8 cellular contexts compared by ENCODE assay signal in the genomic region with DNA sequence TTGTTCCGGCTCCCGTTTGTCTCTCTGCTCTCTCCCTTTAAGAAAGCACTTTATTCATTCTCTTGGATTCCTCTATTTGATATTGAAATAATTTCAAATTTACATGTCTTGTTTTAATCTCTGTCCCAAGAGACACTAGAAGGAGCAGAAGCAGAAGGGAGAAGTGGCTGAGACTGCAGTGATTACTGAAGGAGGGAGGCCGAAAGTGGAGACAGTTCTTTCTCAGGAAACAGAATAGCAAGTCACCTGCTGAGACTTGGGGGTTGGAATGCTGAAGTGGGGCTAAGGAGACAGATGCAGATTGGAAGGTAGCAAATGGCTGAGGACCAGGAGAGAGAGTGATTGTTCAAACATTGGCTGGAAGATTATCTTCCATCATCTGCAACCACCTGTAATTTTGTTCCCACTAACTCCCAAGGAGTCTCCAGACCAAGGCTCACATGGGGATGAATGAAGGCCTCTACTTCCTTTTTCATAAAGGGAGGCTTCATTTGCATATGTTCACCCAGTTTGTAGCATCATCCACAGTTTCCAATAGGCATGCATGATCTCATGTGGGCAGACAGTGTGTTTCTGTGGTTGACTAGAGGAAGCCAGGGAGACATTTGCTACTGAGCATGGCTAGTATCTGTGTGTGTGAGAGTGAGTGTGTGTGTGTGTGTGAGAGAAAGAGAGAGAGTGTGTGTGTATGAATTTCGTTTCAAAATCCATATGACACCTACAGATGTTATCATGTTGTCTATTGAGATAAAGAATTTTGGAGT. TPM values are rescaled to one million over a fixed set of nuclear protein-coding genes. Genes with fewer than 3 reads are reported as not detected.
DNase-seq lines count a peak whose midpoint lies in the region; ATAC-seq and TF ChIP-seq lines count a peak whose summit lies in the region.

No MANE protein-coding gene starts in this region.

- H3K27ac ChIP-seq in spleen = peak overlapping the region in 3 of 8 donors; percentile 9 to 40 (median 32)
- no peak overlapping the region for H3K27ac ChIP-seq in breast epithelium

- no peaks in the 10 kb centered on the region for H3K36me3 ChIP-seq in GM06990 (ENCODE audit: control insufficient read depth, insufficient read depth, low read length)
- H3K36me3 ChIP-seq in spleen = peaks cover 0 to 95% (median 10%) of the 10 kb centered on the region in 6 donors
- H3K36me3 ChIP-seq in breast epithelium = no peaks in the 10 kb centered on the region

- H3K4me1 ChIP-seq in spleen (peaks cover 0 to 28% (median 19%) of the 10 kb centered on the region in 6 donors), breast epithelium (no peaks in the 10 kb centered on the region)

- TF ChIP-seq CTCF in GM06990 (IDR thresholded peaks at IDR 0.05; ENCODE audit: insufficient read depth, low read length, poor library complexity, severe bottlenecking) (no peak), NB4 (IDR thresholded peaks at IDR 0.05; ENCODE audit: low read depth, low read length) (no peak), spleen (IDR thresholded peaks at IDR 0.05 in 8 of 11, conservative IDR thresholded peaks at IDR 0.05 in 3 of 11) (no peak), breast epithelium (IDR thresholded peaks at IDR 0.05) (no peak)

- H3K9me3 ChIP-seq in spleen = no peaks in the 10 kb centered on the region
- H3K9me3 ChIP-seq in breast epithelium = no peaks in the 10 kb centered on the region

- DNase-seq in GM06990 (ENCODE audit: extremely low read depth, insufficient read length) (peak; percentile 28), NB4 (ENCODE audit: low read depth) (peak; percentile 72), germinal center (ENCODE audit: low spot score) (peak; percentile 21), spleen (no peak), breast epithelium (ENCODE audit: low spot score in 2 of 2) (no peak)

- ATAC-seq in GM21526 (IDR thresholded peaks at IDR 0.05; ENCODE audit: low FRiP score, unreplicated experiment) (peak; percentile 73), GM19397 (IDR thresholded peaks at IDR 0.05; ENCODE audit: unreplicated experiment) (no peak), HG02623 (IDR thresholded peaks at IDR 0.05; ENCODE audit: unreplicated experiment) (no peak)

- WGBS in spleen, 5 donors = 64 to 74% (median 67%) methylated on average over 4 of the region's 4 CpGs

- no peaks in the 10 kb centered on the region; the same call in none of the 2 replicates for H3K27me3 ChIP-seq in GM06990 (replicated peaks; ENCODE audit: control insufficient read depth, insufficient read depth, low read length)
- no peaks in the 10 kb centered on the region for H3K27me3 ChIP-seq in spleen (replicated peaks in 1 of 7)
- H3K27me3 ChIP-seq in breast epithelium = no peaks in the 10 kb centered on the region

- TF ChIP-seq POLR2A in NB4 (IDR thresholded peaks at IDR 0.05; ENCODE audit: extremely low read depth, insufficient read length) (no peak), spleen (IDR thresholded peaks at IDR 0.05) (no peak), breast epithelium (IDR thresholded peaks at IDR 0.05) (no peak)

- intact Hi-C loops in spleen (cut with DNase I; ENCODE audit: low total_unique reads) = no loop called here
- intact Hi-C loops in breast epithelium (cut with DNase I; ENCODE audit: low total_unique reads) = no loop called here

- no peak overlapping the region for H3K4me3 ChIP-seq in GM06990 (replicated peaks; ENCODE audit: low read depth, low read length)
- no peak overlapping the region for H3K4me3 ChIP-seq in NB4 (ENCODE audit: low read depth, low read length)
- no peak overlapping the region for H3K4me3 ChIP-seq in spleen
- H3K4me3 ChIP-seq in breast epithelium = no peak overlapping the region

RNA-seq across cellular contexts. Expression of gene LTF, which starts 24.0 kb away (rescaled TPM):
- total RNA-seq in spleen (100 to 1,000 TPM in 3 of 7 donors, 10 to 100 TPM in 4; 48.2 to 598 (median 63.2) TPM), breast epithelium (100 to 1,000 TPM in 2 of 3 donors, 10 to 100 TPM in 1; 78.7 to 282 (median 190) TPM)
- polyA plus RNA-seq in spleen = 10 to 100 TPM; 15.2 to 34.7 (median 16.7) TPM

RNA-seq across cellular contexts. Expression of gene CCRL2, which starts 33.7 kb away (rescaled TPM):
- total RNA-seq in spleen (10 to 100 TPM in 6 of 7 donors, 1 to 10 TPM in 1; 9.9 to 21.7 (median 15.5) TPM), breast epithelium (1 to 10 TPM; 3.8 to 9.2 (median 4.1) TPM)
- 10 to 100 TPM in 1 of 3 donors, 1 to 10 TPM in 2; 4.8 to 12.0 (median 5.6) TPM for polyA plus RNA-seq in spleen

RNA-seq across cellular contexts. Expression of gene RTP3, which starts 57.1 kb away (rescaled TPM):
- total RNA-seq in spleen = not detected
- not detected for polyA plus RNA-seq in spleen
- not detected for total RNA-seq in breast epithelium

Comparison
In these comparisons a context has a peak if more than half of its experiments do, and no peak if none do; other contexts are left out.
1. DNase-seq: peak in GM06990 (single experiment), NB4 (single experiment) and germinal center (single experiment); none in spleen (single experiment) and breast epithelium (0 of 2).